34 cellular contexts compared by ENCODE assay signal in genomic region chr22:22002526-22003055, GRCh38.
"Had no signal": no experiment of that assay in that cellular context is flagged by ENCODE, and none has a peak within 500 bp of the region (broad histone marks: within the 10 kb centered on the region; RNA-seq: fewer than 3 reads in every experiment).

No MANE protein-coding gene starts in this region.

- H3K9me3 ChIP-seq: adrenal gland, ascending aorta, body of pancreas, breast epithelium had no signal

- H3K4me1 ChIP-seq: adrenal gland, ascending aorta, body of pancreas, breast epithelium had no signal

- H3K27me3 ChIP-seq: adrenal gland, ascending aorta, body of pancreas, breast epithelium had no signal

- DNase-seq: activated effector memory CD4-positive, alpha-beta T cell treated with anti-CD3 and anti-CD28 coated beads, Interleukin-2, amount 50 U/mL, for 16 hours; activated effector memory CD4-positive, alpha-beta T cell treated with Interleukin-2 at 50 U/mL for 16 hours; activated gamma-delta T cell; activated gamma-delta T cell treated with Interleukin-2 at 50 U/mL for 16 hours; activated naive CD4-positive, alpha-beta T cell; activated naive CD4-positive, alpha-beta T cell treated with anti-CD3 and anti-CD28 coated beads for 36 hours; activated naive CD4-positive, alpha-beta T cell treated with anti-CD3 and anti-CD28 coated beads, Interleukin-2, amount 10 ng/mL, durations not matched to agents 7 days and 5 days; activated naive CD4-positive, alpha-beta T cell treated with anti-CD3 and anti-CD28 coated beads, Interleukin-2, amount 50 U/mL, for 16 hours; activated naive CD4-positive, alpha-beta T cell treated with Interleukin-2 at 50 U/mL for 16 hours; activated naive CD8-positive, alpha-beta T cell treated with anti-CD3 and anti-CD28 coated beads for 36 hours; activated naive CD8-positive, alpha-beta T cell treated with anti-CD3 and anti-CD28 coated beads, Interleukin-2, amount 10 ng/mL, durations not matched to agents 7 days and 5 days; activated naive CD8-positive, alpha-beta T cell treated with anti-CD3 and anti-CD28 coated beads, Interleukin-2, amount 50 U/mL, for 24 hours; activated T-cell treated with anti-CD3 and anti-CD28 coated beads, Interleukin-2, amount 50 U/mL, for 1 hour; activated T-cell treated with anti-CD3 and anti-CD28 coated beads, Interleukin-2, amount 50 U/mL, for 24 hours; activated T-cell treated with anti-CD3 and anti-CD28 coated beads, Interleukin-2, amount 50 U/mL, for 4 hours; activated T-cell treated with anti-CD3 and anti-CD28 coated beads, Interleukin-2, amount 50 U/mL, for 48 hours; activated T-cell treated with anti-CD3 and anti-CD28 coated beads, Interleukin-2, amount 50 U/mL, for 72 hours; adrenal gland; amniotic stem cell; amygdala; anterior cingulate cortex; aorta; body of pancreas; brain microvascular endothelial cell; caudate nucleus; central memory CD4-positive, alpha-beta T cell; cerebellar nuclear complex had no signal

- FAIRE-seq: astrocyte, bronchial epithelial cell had no signal

- H3K4me3 ChIP-seq: adrenal gland, ascending aorta, body of pancreas, breast epithelium, cardiac muscle cell had no signal

- ATAC-seq: activated naive CD4-positive, alpha-beta T cell treated with anti-CD3 and anti-CD28 coated beads, Interleukin-2, amount 50 U/mL, for 72 hours; activated naive CD8-positive, alpha-beta T cell treated with anti-CD3 and anti-CD28 coated beads, Interleukin-2, amount 50 U/mL, for 24 hours; activated T-cell treated with anti-CD3 and anti-CD28 coated beads, Interleukin-2, amount 50 U/mL, for 4 hours; activated T-cell treated with anti-CD3 and anti-CD28 coated beads, Interleukin-2, amount 50 U/mL, for 72 hours; activated T-helper 17 cell treated with anti-CD3 and anti-CD28 coated beads, Interleukin-2, amount 50 U/mL, for 72 hours; body of pancreas had no signal

- H3K27ac ChIP-seq: adrenal gland, ascending aorta, body of pancreas, breast epithelium, cardiac muscle cell had no signal

- H3K36me3 ChIP-seq: adrenal gland, ascending aorta, brain microvascular endothelial cell, breast epithelium, cardiac muscle cell had no signal
